In genomic region chr2:152627010-152627957, GRCh38 we compare ENCODE assay signal across 10 cellular contexts.
DNase-seq lines count a peak whose midpoint lies in the region; ATAC-seq and TF ChIP-seq lines count a peak whose summit lies in the region.
"Had no signal": no experiment of that assay in that cellular context is flagged by ENCODE, and none has a peak within 500 bp of the region (broad histone marks: within the 10 kb centered on the region; RNA-seq: fewer than 3 reads in every experiment).

No MANE protein-coding gene starts in this region.

- TF ChIP-seq POLR2A in right lobe of liver (IDR thresholded peaks at IDR 0.05): no peak

- H3K27me3 Mint-ChIP-seq in MCF 10A (ENCODE audit: insufficient read depth, unreplicated experiment) (no peaks in the 10 kb centered on the region), nephron progenitor cell (ENCODE audit: low read depth, poor library complexity) (no peaks in the 10 kb centered on the region)

- CTCF ChIA-PET in MCF 10A (lab: Yijun Ruan, JAX): interaction anchor here (0.6 to 3.2 kb wide), 24 partner anchors 8 to 1388 kb away, joined by 3 to 20 read pairs (median 4); partner anchors contain the start of gene STAM2

- H3K27ac Mint-ChIP-seq in MCF 10A (ENCODE audit: low read depth, unreplicated experiment) (peak overlapping the region; percentile 49), nephron progenitor cell (no peak overlapping the region)
- H3K27ac Mint-ChIP-seq: T-helper 1 cell treated with Interleukin-12 subunit alpha and Interleukin-12 subunit beta and Interleukin-4 antibody, amounts not matched to agents 30 μg/mL and 1 μg/mL, for 36 hours had no signal

- H3K4me1 Mint-ChIP-seq in MCF 10A (ENCODE audit: insufficient read depth, unreplicated experiment): no peaks in the 10 kb centered on the region
- H3K4me1 Mint-ChIP-seq in nephron progenitor cell: peaks cover 26% of the 10 kb centered on the region

- H3K4me1 ChIP-seq in right lobe of liver: no peaks in the 10 kb centered on the region

- TF ChIP-seq CTCF in GM10266 (IDR thresholded peaks at IDR 0.05; ENCODE audit: control insufficient read depth, insufficient read depth, low read depth, missing control alignments) (peak; percentile 56), MCF 10A (IDR thresholded peaks at IDR 0.05; ENCODE audit: unreplicated experiment) (peak; percentile 52), right lobe of liver (IDR thresholded peaks at IDR 0.05) (peak; percentile 49 to 56 (median 54)), nephron progenitor cell (IDR thresholded peaks at IDR 0.05) (no peak)

- no TSS peak for BruUV-seq in MCF 10A (replicated peaks; lab: Mats Ljungman, UMichigan)

- H3K27ac ChIP-seq in right lobe of liver: no peak overlapping the region

- H3K4me3 Mint-ChIP-seq in MCF 10A (ENCODE audit: unreplicated experiment) (no peak overlapping the region), nephron progenitor cell (no peak overlapping the region)
- H3K4me3 Mint-ChIP-seq: T-helper 1 cell treated with Interleukin-12 subunit alpha and Interleukin-12 subunit beta and Interleukin-4 antibody, amounts not matched to agents 30 μg/mL and 1 μg/mL, for 36 hours had no signal

- H3K36me3 Mint-ChIP-seq in MCF 10A (ENCODE audit: insufficient read depth, unreplicated experiment): peaks cover 40% of the 10 kb centered on the region
- H3K36me3 Mint-ChIP-seq in nephron progenitor cell (ENCODE audit: low read depth): peaks cover 52% of the 10 kb centered on the region

- peaks cover 0 to 5% (median 0%) of the 10 kb centered on the region in 4 donors for H3K36me3 ChIP-seq in right lobe of liver

- no peaks in the 10 kb centered on the region for H3K9me3 ChIP-seq in right lobe of liver

- 24% methylated on average over 4 of the region's 4 CpGs for WGBS in right lobe of liver (ENCODE audit: insufficient coverage, low coverage, low lambda C conversion rate, missing lambda C conversion rate)

- DNase-seq in GM10266 (ENCODE audit: extremely low spot score) (peak; percentile 43), HuH-7.5 (ENCODE audit: low spot score) (peak; percentile 44), MCF 10A (ENCODE audit: unreplicated experiment) (peak; percentile 39), right lobe of liver (no peak), nephron progenitor cell (no peak), HPDE6-E6E7 (ENCODE audit: extremely low spot score) (no peak)
- DNase-seq in activated T-cell treated with anti-CD3 and anti-CD28 coated beads, Interleukin-2, amount 50 U/mL, for 1 hour: no peak

- no peak overlapping the region for H3K4me3 ChIP-seq in right lobe of liver
- H3K4me3 ChIP-seq: skin epidermis had no signal

- peak; percentile 52 to 77 (median 66) for ATAC-seq in right lobe of liver
- no peak for ATAC-seq in HG03460 (IDR thresholded peaks at IDR 0.05; ENCODE audit: unreplicated experiment)

- H3K9me3 Mint-ChIP-seq in MCF 10A (ENCODE audit: unreplicated experiment): no peaks in the 10 kb centered on the region
- no peaks in the 10 kb centered on the region for H3K9me3 Mint-ChIP-seq in nephron progenitor cell
- H3K9me3 Mint-ChIP-seq: T-helper 1 cell treated with Interleukin-12 subunit alpha and Interleukin-12 subunit beta and Interleukin-4 antibody, amounts not matched to agents 30 μg/mL and 1 μg/mL, for 36 hours had no signal

- intact Hi-C loops in MCF 10A (cut with micrococcal nuclease): loop anchor here (1.0 to 2.0 kb wide), 3 partner anchors 158 to 450 kb away; no protein-coding TSS in a partner anchor
- intact Hi-C loops in right lobe of liver (cut with DNase I): no loop called here

- POLR2A ChIA-PET in MCF 10A (lab: Yijun Ruan, JAX): interaction anchor here (0.8 kb wide), 1 partner anchor 434 kb away, joined by 6 read pairs; no protein-coding TSS in a partner anchor

- no peaks in the 10 kb centered on the region for H3K27me3 ChIP-seq in right lobe of liver

Comparison
In these comparisons a context has a peak if more than half of its experiments do, and no peak if none do; other contexts are left out.
1. DNase-seq: peak in GM10266 (single experiment), HuH-7.5 (single experiment) and MCF 10A (single experiment); none in right lobe of liver (0 of 3), nephron progenitor cell (single experiment), activated T-cell treated with anti-CD3 and anti-CD28 coated beads, Interleukin-2, amount 50 U/mL, for 1 hour (single experiment) and HPDE6-E6E7 (single experiment).